Comparison of ENCODE assay signal across 1 cellular context in genomic region chr1:27122652-27123051, GRCh38.
TF ChIP-seq lines count a peak whose summit lies in the region.

No MANE protein-coding gene starts in this region.

TF ChIP-seq in K562, 482 proteins besides CTCF, POLR2A, EP300 and RAD21 (continued from another document):
- TF ChIP-seq CTCFL (IDR thresholded peaks at IDR 0.05; ENCODE audit: borderline replicate concordance, insufficient read depth, low read depth, low read length, poor library complexity, severe bottlenecking): no peak
- TF ChIP-seq E2F4 (CRISPR knock-in tag; IDR thresholded peaks at IDR 0.05; ENCODE audit: low read depth): no peak
- no peak for TF ChIP-seq SAFB (IDR thresholded peaks at IDR 0.05; ENCODE audit: borderline replicate concordance, low read depth, low read length)
TF ChIP-seq in K562: peak in this region for 37.
